In the genomic region with DNA sequence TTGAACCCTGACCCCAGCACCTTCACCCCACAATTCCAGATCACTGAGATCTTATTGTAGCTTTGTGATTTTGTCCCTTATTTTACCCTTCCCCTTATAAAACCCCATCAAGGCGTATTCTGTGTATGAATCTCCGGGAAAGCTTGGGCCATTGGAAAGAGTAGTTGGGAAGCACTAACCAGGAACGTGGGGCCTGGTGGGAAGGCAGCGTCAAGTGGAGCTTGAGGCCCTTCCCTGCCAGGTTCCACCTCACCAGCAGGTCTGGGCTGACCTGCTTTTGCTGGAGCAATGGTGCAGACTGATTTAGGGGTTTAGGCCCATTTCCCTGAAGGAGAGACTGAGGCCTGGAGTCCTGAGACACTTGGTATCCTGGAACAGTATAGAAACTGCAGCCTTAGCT, we compare ENCODE assay signal across 19 cellular contexts.
"Had no signal": no experiment of that assay in that cellular context is flagged by ENCODE, and none has a peak within 500 bp of the region (broad histone marks: within the 10 kb centered on the region; RNA-seq: fewer than 3 reads in every experiment).

No MANE protein-coding gene starts in this region.

- H3K36me3 Mint-ChIP-seq: natural killer cell had no signal

- H3K27me3 ChIP-seq: heart left ventricle, sigmoid colon, stomach had no signal

- H3K36me3 ChIP-seq: heart left ventricle, sigmoid colon, stomach, thoracic aorta had no signal

- H3K27ac Mint-ChIP-seq: mesothelial cell of epicardium, natural killer cell had no signal

- ATAC-seq: esophagus mucosa, natural killer cell had no signal

- H3K27ac ChIP-seq: sigmoid colon, stomach, thoracic aorta had no signal

- FAIRE-seq: endometrium, frontal cortex, keratinocyte, small intestine, urothelium cell line had no signal

- H3K4me3 ChIP-seq: heart left ventricle, sigmoid colon, stomach, thoracic aorta had no signal

- H3K9me3 ChIP-seq: sigmoid colon, stomach, thoracic aorta had no signal

- DNase-seq: effector memory CD4-positive, alpha-beta T cell; hypothalamus; natural killer cell; sigmoid colon; small intestine; stimulated activated CD4-positive, alpha-beta T cell treated with anti-CD3 and anti-CD28 coated beads, Interleukin-12 subunit alpha, Interleukin-12 subunit beta, amount 100 ng/mL, for 4 hours; stimulated activated naive CD4-positive, alpha-beta T cell; stomach; substantia nigra; trophoblast cell had no signal

- H3K9me3 Mint-ChIP-seq: natural killer cell had no signal

- H3K4me3 Mint-ChIP-seq: mesothelial cell of epicardium, natural killer cell, neural crest cell had no signal
